ENCODE assay signal across 30 cellular contexts in the genomic region with DNA sequence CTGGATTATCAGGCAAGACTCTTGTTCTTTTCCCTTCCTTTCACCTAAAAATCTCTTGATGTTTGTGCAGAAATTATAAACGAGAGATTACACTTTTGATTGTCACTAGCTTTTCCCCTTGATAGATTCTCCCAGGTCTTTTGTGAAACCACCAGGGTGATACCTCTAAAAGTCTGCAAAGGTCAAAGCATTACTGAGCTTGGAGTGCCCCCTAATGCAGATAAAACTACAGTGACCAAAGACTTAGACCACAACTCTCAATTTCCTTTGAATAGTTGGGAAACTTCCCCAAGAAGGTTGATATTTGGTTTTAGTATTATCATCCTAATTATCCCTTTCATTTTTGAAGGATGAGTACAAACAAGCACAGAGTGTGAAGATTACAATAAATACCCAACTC.
"Had no signal": no experiment of that assay in that cellular context is flagged by ENCODE, and none has a peak within 500 bp of the region (broad histone marks: within the 10 kb centered on the region; RNA-seq: fewer than 3 reads in every experiment).

No MANE protein-coding gene starts in this region.

- ATAC-seq: effector memory CD8-positive, alpha-beta T cell; esophagus mucosa; heart right ventricle; left lung; mucosa of descending colon; natural killer cell treated with Interleukin-12 subunit alpha and Interleukin-12 subunit beta and Interleukin-15 and Interleukin-18, amount 100 ng/mL, for 72 hours; sciatic nerve had no signal

- DNase-seq: activated CD4-positive, alpha-beta memory T cell treated with anti-CD3 and anti-CD28 coated beads, Interleukin-2, amount 10 ng/mL, durations not matched to agents 7 days and 5 days; activated CD4-positive, alpha-beta T cell treated with anti-CD3 and anti-CD28 coated beads for 1 hour; activated CD4-positive, alpha-beta T cell treated with anti-CD3 and anti-CD28 coated beads, Interleukin-2, amount 10 ng/mL, durations not matched to agents 7 days and 5 days; activated CD8-positive, alpha-beta memory T cell treated with anti-CD3 and anti-CD28 coated beads, Interleukin-2, amount 50 U/mL, for 48 hours; activated gamma-delta T cell; activated naive CD4-positive, alpha-beta T cell treated with anti-CD3 and anti-CD28 coated beads, Interleukin-2, amount 10 ng/mL, durations not matched to agents 7 days and 5 days; activated naive CD8-positive, alpha-beta T cell treated with anti-CD3 and anti-CD28 coated beads, Interleukin-2, amount 10 ng/mL, durations not matched to agents 7 days and 5 days; activated T-cell treated with anti-CD3 and anti-CD28 coated beads, Interleukin-2, amount 50 U/mL, for 24 hours; brain microvascular endothelial cell; effector memory CD8-positive, alpha-beta T cell; foreskin melanocyte; heart right ventricle; left lung; mucosa of descending colon; stimulated activated CD4-positive, alpha-beta T cell treated with anti-CD3 and anti-CD28 coated beads, Interleukin-12 subunit alpha, Interleukin-12 subunit beta, amount 100 ng/mL, for 4 hours; stimulated activated CD4-positive, alpha-beta T cell treated with anti-CD3 and anti-CD28 coated beads, Interleukin-4, amount 100 ng/mL, for 1 hour; T-helper 2 cell; trophoblast cell had no signal

- H3K4me1 Mint-ChIP-seq: activated CD4-positive, alpha-beta memory T cell treated with anti-CD3 and anti-CD28 coated beads, Interleukin-2, amount 10 ng/mL, durations not matched to agents 7 days and 5 days; activated CD4-positive, alpha-beta T cell treated with anti-CD3 and anti-CD28 coated beads, Interleukin-2, amount 10 ng/mL, durations not matched to agents 7 days and 5 days; activated naive CD4-positive, alpha-beta T cell treated with anti-CD3 and anti-CD28 coated beads, Interleukin-2, amount 10 ng/mL, durations not matched to agents 7 days and 5 days; activated naive CD8-positive, alpha-beta T cell treated with anti-CD3 and anti-CD28 coated beads, Interleukin-2, amount 10 ng/mL, durations not matched to agents 7 days and 5 days had no signal

- H3K27me3 ChIP-seq: brain microvascular endothelial cell, heart right ventricle, left lung had no signal

- H3K27ac ChIP-seq: brain microvascular endothelial cell, coronary artery, heart right ventricle, left lung, skin epidermis, thoracic aorta had no signal

- H3K4me1 ChIP-seq: heart right ventricle, left lung had no signal

- H3K4me3 ChIP-seq: coronary artery, heart right ventricle, left lung, lung, mucosa of descending colon, skin epidermis, thoracic aorta had no signal

- H3K4me3 Mint-ChIP-seq: activated CD4-positive, alpha-beta memory T cell treated with anti-CD3 and anti-CD28 coated beads, Interleukin-2, amount 10 ng/mL, durations not matched to agents 7 days and 5 days; activated CD4-positive, alpha-beta T cell treated with anti-CD3 and anti-CD28 coated beads, Interleukin-2, amount 10 ng/mL, durations not matched to agents 7 days and 5 days; activated naive CD4-positive, alpha-beta T cell treated with anti-CD3 and anti-CD28 coated beads, Interleukin-2, amount 10 ng/mL, durations not matched to agents 7 days and 5 days; activated naive CD8-positive, alpha-beta T cell treated with anti-CD3 and anti-CD28 coated beads, Interleukin-2, amount 10 ng/mL, durations not matched to agents 7 days and 5 days; activated T-cell treated with anti-CD3 and anti-CD28 coated beads, Interleukin-2, amount 50 U/mL, for 24 hours; effector memory CD8-positive, alpha-beta T cell; natural killer cell treated with Interleukin-12 subunit alpha and Interleukin-12 subunit beta and Interleukin-15 and Interleukin-18, amount 100 ng/mL, for 72 hours; stimulated activated naive CD8-positive, alpha-beta T cell treated with anti-CD3 and anti-CD28 coated beads, Interleukin-15, Interleukin-2, amounts not matched to agents 100 ng/mL and 50 ng/mL, for 24 hours had no signal

- H3K36me3 Mint-ChIP-seq: activated naive CD4-positive, alpha-beta T cell treated with anti-CD3 and anti-CD28 coated beads, Interleukin-2, amount 10 ng/mL, durations not matched to agents 7 days and 5 days; activated naive CD8-positive, alpha-beta T cell treated with anti-CD3 and anti-CD28 coated beads, Interleukin-2, amount 10 ng/mL, durations not matched to agents 7 days and 5 days; natural killer cell treated with Interleukin-12 subunit alpha and Interleukin-12 subunit beta and Interleukin-15 and Interleukin-18, amount 100 ng/mL, for 72 hours had no signal

- H3K36me3 ChIP-seq: brain microvascular endothelial cell, heart right ventricle, left lung, thoracic aorta had no signal

- FAIRE-seq: astrocyte, endothelial cell of umbilical vein, islet of Langerhans, urothelium cell line had no signal

- H3K27ac Mint-ChIP-seq: activated CD4-positive, alpha-beta memory T cell treated with anti-CD3 and anti-CD28 coated beads, Interleukin-2, amount 10 ng/mL, durations not matched to agents 7 days and 5 days; activated CD4-positive, alpha-beta T cell treated with anti-CD3 and anti-CD28 coated beads, Interleukin-2, amount 10 ng/mL, durations not matched to agents 7 days and 5 days; activated naive CD4-positive, alpha-beta T cell treated with anti-CD3 and anti-CD28 coated beads, Interleukin-2, amount 10 ng/mL, durations not matched to agents 7 days and 5 days; activated naive CD8-positive, alpha-beta T cell treated with anti-CD3 and anti-CD28 coated beads, Interleukin-2, amount 10 ng/mL, durations not matched to agents 7 days and 5 days; activated T-cell treated with anti-CD3 and anti-CD28 coated beads, Interleukin-2, amount 50 U/mL, for 24 hours; effector memory CD8-positive, alpha-beta T cell; natural killer cell treated with Interleukin-12 subunit alpha and Interleukin-12 subunit beta and Interleukin-15 and Interleukin-18, amount 100 ng/mL, for 72 hours; stimulated activated naive CD8-positive, alpha-beta T cell treated with anti-CD3 and anti-CD28 coated beads, Interleukin-15, Interleukin-2, amounts not matched to agents 100 ng/mL and 50 ng/mL, for 24 hours had no signal

- H3K27me3 Mint-ChIP-seq: activated CD4-positive, alpha-beta memory T cell treated with anti-CD3 and anti-CD28 coated beads, Interleukin-2, amount 10 ng/mL, durations not matched to agents 7 days and 5 days; activated CD4-positive, alpha-beta T cell treated with anti-CD3 and anti-CD28 coated beads, Interleukin-2, amount 10 ng/mL, durations not matched to agents 7 days and 5 days; activated naive CD4-positive, alpha-beta T cell treated with anti-CD3 and anti-CD28 coated beads, Interleukin-2, amount 10 ng/mL, durations not matched to agents 7 days and 5 days; activated naive CD8-positive, alpha-beta T cell treated with anti-CD3 and anti-CD28 coated beads, Interleukin-2, amount 10 ng/mL, durations not matched to agents 7 days and 5 days; activated T-cell treated with anti-CD3 and anti-CD28 coated beads, Interleukin-2, amount 50 U/mL, for 24 hours; effector memory CD8-positive, alpha-beta T cell; natural killer cell treated with Interleukin-12 subunit alpha and Interleukin-12 subunit beta and Interleukin-15 and Interleukin-18, amount 100 ng/mL, for 72 hours; stimulated activated naive CD8-positive, alpha-beta T cell treated with anti-CD3 and anti-CD28 coated beads, Interleukin-15, Interleukin-2, amounts not matched to agents 100 ng/mL and 50 ng/mL, for 24 hours had no signal
